ENCODE assay signal across 11 cellular contexts in the genomic region with DNA sequence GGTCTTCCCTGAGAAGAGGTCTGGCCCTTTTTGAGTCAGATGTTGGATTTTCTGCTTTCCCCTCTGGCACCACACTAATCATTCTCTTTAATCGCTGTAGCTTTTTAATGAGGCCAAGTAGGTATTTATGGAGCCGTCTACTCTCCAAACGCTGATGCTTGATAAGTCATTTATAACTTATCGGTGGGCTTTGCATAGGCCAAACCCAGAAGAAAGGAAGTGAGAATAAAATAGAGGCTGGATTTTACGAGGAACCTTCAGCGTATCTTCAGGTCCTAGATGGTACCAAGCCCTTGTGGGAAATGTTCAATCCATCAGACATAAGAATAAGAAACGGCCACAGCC.
A peak's percentile ranks its signal among the peaks of the same experiment; 100 is the strongest.
DNase-seq lines count a peak whose midpoint lies in the region; ATAC-seq, FAIRE-seq and TF ChIP-seq lines count a peak whose summit lies in the region.
"Had no signal": no experiment of that assay in that cellular context is flagged by ENCODE, and none has a peak within 500 bp of the region (broad histone marks: within the 10 kb centered on the region; RNA-seq: fewer than 3 reads in every experiment).

No MANE protein-coding gene starts in this region.

- POLR2A ChIA-PET in MCF 10A (lab: Yijun Ruan, JAX), result interaction anchor here (0.7 to 1.1 kb wide), 2 partner anchors 94 to 385 kb away, joined by 3 to 4 read pairs; no protein-coding TSS in a partner anchor
- POLR2A ChIA-PET in endothelial cell of umbilical vein (lab: Charles Lee), result no interaction called here
- POLR2A ChIA-PET in naive thymus-derived CD8-positive, alpha-beta T cell (lab: Charles Lee), result no interaction called here

- H3K4me2 ChIP-seq in endothelial cell of umbilical vein (ENCODE audit: insufficient read depth, low read length), result peak overlapping the region; percentile 82

- H3K4me1 ChIP-seq in breast epithelium (peaks cover 0 to 5% of the 10 kb centered on the region in 2 donors), endothelial cell of umbilical vein (ENCODE audit: control insufficient read depth, extremely low read depth, insufficient read depth, low read length) (peaks cover 60% of the 10 kb centered on the region), urinary bladder (ENCODE audit: insufficient read depth) (no peaks in the 10 kb centered on the region)

- H3K9me1 ChIP-seq in endothelial cell of umbilical vein (replicated peaks; ENCODE audit: control insufficient read depth, extremely low read depth, insufficient read depth, low read length), result no peaks in the 10 kb centered on the region

- TF ChIP-seq POLR2A in breast epithelium (IDR thresholded peaks at IDR 0.05) (no peak), endothelial cell of umbilical vein (IDR thresholded peaks at IDR 0.05; ENCODE audit: low read depth, low read length) (no peak)

- DNase-seq in breast epithelium (ENCODE audit: low spot score in 2 of 2) (no peak), MCF 10A (ENCODE audit: unreplicated experiment) (no peak), endothelial cell of umbilical vein (ENCODE audit: low read depth, low spot score) (peak; percentile 71), urothelium cell line (ENCODE audit: low spot score) (no peak), foreskin melanocyte (no peak)
- no peak for DNase-seq in naive thymus-derived CD8-positive, alpha-beta T cell

- CTCF ChIA-PET in MCF 10A (lab: Yijun Ruan, JAX), result interaction anchor here (0.6 to 0.8 kb wide), 3 partner anchors 639 to 669 kb away, joined by 3 to 8 read pairs (median 3); no protein-coding TSS in a partner anchor
- CTCF ChIA-PET in endothelial cell of umbilical vein (lab: Charles Lee), result interaction anchor here (0.7 to 8.7 kb wide), 7 partner anchors 89 to 563 kb away, joined by 3 to 144 read pairs (median 4); a partner anchor contains a TSS

- TF ChIP-seq CTCF in breast epithelium (IDR thresholded peaks at IDR 0.05) (no peak), MCF 10A (IDR thresholded peaks at IDR 0.05; ENCODE audit: unreplicated experiment) (no peak), endothelial cell of umbilical vein (IDR thresholded peaks at IDR 0.05; ENCODE audit: extremely low read depth in 1 of 2, insufficient read depth in 1 of 2, low read depth in 1 of 2, low read length in 2 of 2) (no peak)

- H3K79me2 ChIP-seq in endothelial cell of umbilical vein (ENCODE audit: control insufficient read depth, insufficient read depth, low read length), result peaks cover 2% of the 10 kb centered on the region

- H3K9me3 ChIP-seq in breast epithelium (no peaks in the 10 kb centered on the region), endothelial cell of umbilical vein (replicated peaks; ENCODE audit: control insufficient read depth, insufficient read depth, low read length) (no peaks in the 10 kb centered on the region)

- H3K4me1 Mint-ChIP-seq in MCF 10A (ENCODE audit: insufficient read depth, unreplicated experiment), result peaks cover 27% of the 10 kb centered on the region
- H3K4me1 Mint-ChIP-seq in naive thymus-derived CD8-positive, alpha-beta T cell, result peaks cover 2 to 17% (median 9%) of the 10 kb centered on the region in 4 donors

- H3K27me3 Mint-ChIP-seq in MCF 10A (ENCODE audit: insufficient read depth, unreplicated experiment), result no peaks in the 10 kb centered on the region
- peaks cover 31 to 73% (median 53%) of the 10 kb centered on the region in 5 donors for H3K27me3 Mint-ChIP-seq in naive thymus-derived CD8-positive, alpha-beta T cell

- peak overlapping the region; percentile 89 for H3K9ac ChIP-seq in endothelial cell of umbilical vein (replicated peaks; ENCODE audit: extremely low read depth, insufficient read depth, low read length)

- H3K36me3 ChIP-seq in breast epithelium (no peaks in the 10 kb centered on the region), endothelial cell of umbilical vein (ENCODE audit: control insufficient read depth in 2 of 2, extremely low read depth in 1 of 2, insufficient read depth in 2 of 2, low read length in 2 of 2) (no peaks in the 10 kb centered on the region), urinary bladder (ENCODE audit: insufficient read depth) (no peaks in the 10 kb centered on the region)

- no peak overlapping the region for H3K4me3 Mint-ChIP-seq in MCF 10A (ENCODE audit: unreplicated experiment)
- H3K4me3 Mint-ChIP-seq in naive thymus-derived CD8-positive, alpha-beta T cell, result peak overlapping the region; percentile 52 to 89 (median 72)

- intact Hi-C loops in breast epithelium (cut with DNase I; ENCODE audit: low total_unique reads), result no loop called here
- intact Hi-C loops in MCF 10A (cut with micrococcal nuclease), result loop anchor here (5.0 kb wide), 3 partner anchors 128 to 338 kb away; no protein-coding TSS in a partner anchor
- intact Hi-C loops in endothelial cell of umbilical vein (cut with micrococcal nuclease), result loop anchor here (1.0 to 5.0 kb wide), 4 partner anchors 128 to 368 kb away; no protein-coding TSS in a partner anchor

- peak overlapping the region; percentile 14 for H2AFZ ChIP-seq in endothelial cell of umbilical vein (ENCODE audit: low read depth, low read length)

- BruUV-seq in MCF 10A (replicated peaks; lab: Mats Ljungman, UMichigan) (no TSS peak), endothelial cell of umbilical vein (replicated peaks; lab: Mats Ljungman, UMichigan) (TSS peak; percentile 74)

- no peaks in the 10 kb centered on the region for H3K36me3 Mint-ChIP-seq in MCF 10A (ENCODE audit: insufficient read depth, unreplicated experiment)
- peaks cover 0 to 4% (median 0%) of the 10 kb centered on the region in 3 donors for H3K36me3 Mint-ChIP-seq in naive thymus-derived CD8-positive, alpha-beta T cell
- H3K36me3 Mint-ChIP-seq: IgD-negative memory B cell had no signal

- peak overlapping the region; percentile 50 to 81 (median 50) for H3K4me3 ChIP-seq in breast epithelium
- peak overlapping the region in 2 of 3 experiments; percentile 38 to 50 for H3K4me3 ChIP-seq in endothelial cell of umbilical vein (replicated peaks in 1 of 3; ENCODE audit: insufficient read depth in 1 of 3, low read depth in 1 of 3, low read length in 3 of 3)
- peak overlapping the region; percentile 50 for H3K4me3 ChIP-seq in urinary bladder (ENCODE audit: low read depth, low read length)

- peak overlapping the region in 1 of 2 donors; percentile 58 for H3K27ac ChIP-seq in breast epithelium
- H3K27ac ChIP-seq in endothelial cell of umbilical vein (ENCODE audit: insufficient read depth, low read depth, low read length), result peak overlapping the region; percentile 87
- peak overlapping the region; percentile 27 for H3K27ac ChIP-seq in urinary bladder (ENCODE audit: low read depth)

- dilution Hi-C loops in endothelial cell of umbilical vein (cut with MboI; ENCODE audit: extremely low pct_ligation_motif_present, low sequenced_read_pairs), result loop anchor here (10.0 kb wide), 1 partner anchor 385 kb away; no protein-coding TSS in a partner anchor

- WGBS in urinary bladder, result 16% methylated on average over 7 of the region's 7 CpGs

- H3K27me3 ChIP-seq in breast epithelium, result no peaks in the 10 kb centered on the region
- no peaks in the 10 kb centered on the region for H3K27me3 ChIP-seq in endothelial cell of umbilical vein (ENCODE audit: control insufficient read depth in 2 of 2, insufficient read depth in 2 of 2, low read length in 2 of 2)

- H3K9me3 Mint-ChIP-seq in MCF 10A (ENCODE audit: unreplicated experiment), result peaks cover 6% of the 10 kb centered on the region
- no peaks in the 10 kb centered on the region for H3K9me3 Mint-ChIP-seq in naive thymus-derived CD8-positive, alpha-beta T cell
- H3K9me3 Mint-ChIP-seq: IgD-negative memory B cell had no signal

- no peaks in the 10 kb centered on the region for H4K20me1 ChIP-seq in endothelial cell of umbilical vein (replicated peaks; ENCODE audit: control insufficient read depth, extremely low read depth, insufficient read depth, low read length)

- H3K27ac Mint-ChIP-seq in MCF 10A (ENCODE audit: low read depth, unreplicated experiment), result no peak overlapping the region
- peak overlapping the region in 3 of 10 donors; percentile 10 to 34 (median 17) for H3K27ac Mint-ChIP-seq in naive thymus-derived CD8-positive, alpha-beta T cell
- H3K27ac Mint-ChIP-seq: B cell, IgD-negative memory B cell had no signal

- no peak for ATAC-seq in naive thymus-derived CD8-positive, alpha-beta T cell
- no peak for ATAC-seq in HG02938 (IDR thresholded peaks at IDR 0.05; ENCODE audit: unreplicated experiment)

- FAIRE-seq in endothelial cell of umbilical vein (lab: Jason Lieb, UNC), result no peak
- no peak for FAIRE-seq in urothelium cell line (lab: Jason Lieb, UNC)
- FAIRE-seq: GM12891 had no signal

TF ChIP-seq in endothelial cell of umbilical vein, 7 proteins besides CTCF, POLR2A, EP300 and RAD21:
- TF ChIP-seq, protein P1, sequence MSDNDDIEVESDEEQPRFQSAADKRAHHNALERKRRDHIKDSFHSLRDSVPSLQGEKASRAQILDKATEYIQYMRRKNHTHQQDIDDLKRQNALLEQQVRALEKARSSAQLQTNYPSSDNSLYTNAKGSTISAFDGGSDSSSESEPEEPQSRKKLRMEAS (IDR thresholded peaks at IDR 0.05; ENCODE audit: insufficient read depth, insufficient read length), result no peak
- no peak for TF ChIP-seq EZH2 (IDR thresholded peaks at IDR 0.05; ENCODE audit: borderline replicate concordance, low read depth, low read length, severe bottlenecking)
- no peak for TF ChIP-seq MYC (IDR thresholded peaks at IDR 0.05; ENCODE audit: low read depth, low read length)
- TF ChIP-seq GATA2 (IDR thresholded peaks at IDR 0.05; ENCODE audit: insufficient read depth, insufficient read length, low read depth, low read length), result no peak
- no peak for TF ChIP-seq JUN (IDR thresholded peaks at IDR 0.05; ENCODE audit: borderline replicate concordance, insufficient read depth, insufficient read length, low read depth)
- TF ChIP-seq FOS (IDR thresholded peaks at IDR 0.05; ENCODE audit: borderline replicate concordance, insufficient read depth, low read length), result no peak
- TF ChIP-seq POLR2AphosphoS5 (IDR thresholded peaks at IDR 0.05; ENCODE audit: insufficient read depth, low read depth, low read length), result no peak
